8 cellular contexts compared by ENCODE assay signal in the genomic region with DNA sequence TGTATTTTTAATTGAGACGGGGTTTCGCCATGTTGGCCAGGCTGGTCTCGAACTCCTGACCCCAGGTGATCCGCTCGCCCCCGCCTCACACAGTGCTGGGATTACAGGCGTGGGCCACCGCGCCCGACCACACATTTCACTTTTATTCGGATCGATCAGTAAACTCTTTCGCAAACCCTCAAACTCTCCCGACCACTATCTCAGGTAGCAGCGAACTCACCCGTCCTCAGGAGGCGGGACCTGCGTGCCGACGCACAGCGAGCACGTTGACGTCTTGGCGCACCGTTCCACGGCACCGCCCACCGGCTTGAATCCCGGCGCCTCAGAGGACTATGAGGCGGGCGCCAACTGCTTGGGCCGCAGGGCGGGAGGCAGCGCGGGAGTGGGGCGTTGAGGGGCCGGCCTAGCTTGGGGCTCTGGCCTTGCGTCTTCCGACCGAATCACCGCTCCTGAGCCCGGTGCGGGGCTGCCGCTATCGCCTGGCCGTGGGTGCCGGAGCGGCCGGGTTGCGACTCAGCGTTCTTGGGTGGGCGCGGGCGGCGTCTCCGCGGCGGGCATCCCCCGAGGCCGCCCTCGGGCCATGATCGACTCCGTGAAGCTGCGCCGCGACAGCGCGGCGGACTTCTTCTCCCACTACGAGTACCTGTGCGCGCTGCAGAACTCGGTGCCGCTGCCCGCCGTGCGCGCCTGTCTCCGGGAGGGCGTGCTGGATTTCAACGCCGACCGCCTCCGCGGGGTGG. TPM values are rescaled to one million over a fixed set of nuclear protein-coding genes. Genes with fewer than 3 reads are reported as not detected.
DNase-seq lines count a peak whose midpoint lies in the region; ATAC-seq and TF ChIP-seq lines count a peak whose summit lies in the region.

A gene with protein sequence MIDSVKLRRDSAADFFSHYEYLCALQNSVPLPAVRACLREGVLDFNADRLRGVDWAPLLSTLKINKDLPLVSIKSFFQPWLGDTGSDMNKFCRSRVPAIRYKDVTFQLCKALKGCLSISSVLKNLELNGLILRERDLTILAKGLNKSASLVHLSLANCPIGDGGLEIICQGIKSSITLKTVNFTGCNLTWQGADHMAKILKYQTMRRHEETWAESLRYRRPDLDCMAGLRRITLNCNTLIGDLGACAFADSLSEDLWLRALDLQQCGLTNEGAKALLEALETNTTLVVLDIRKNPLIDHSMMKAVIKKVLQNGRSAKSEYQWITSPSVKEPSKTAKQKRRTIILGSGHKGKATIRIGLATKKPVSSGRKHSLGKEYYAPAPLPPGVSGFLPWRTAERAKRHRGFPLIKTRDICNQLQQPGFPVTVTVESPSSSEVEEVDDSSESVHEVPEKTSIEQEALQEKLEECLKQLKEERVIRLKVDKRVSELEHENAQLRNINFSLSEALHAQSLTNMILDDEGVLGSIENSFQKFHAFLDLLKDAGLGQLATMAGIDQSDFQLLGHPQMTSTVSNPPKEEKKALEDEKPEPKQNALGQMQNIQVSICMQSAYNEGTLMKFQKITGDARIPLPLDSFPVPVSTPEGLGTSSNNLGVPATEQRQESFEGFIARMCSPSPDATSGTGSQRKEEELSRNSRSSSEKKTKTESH (plus strand): TSS at position 305 of the 740 bp plus-strand sequence. CDS start 276 bp downstream, at position 581.

- peak; percentile 97 for ATAC-seq in GM21576 (IDR thresholded peaks at IDR 0.05; ENCODE audit: unreplicated experiment)
- peak; percentile 99 for ATAC-seq in Panc1

- H3K27ac ChIP-seq in Panc1 (ENCODE audit: low read length) (peak within 1 kb of the TSS; percentile 77), esophagus (ENCODE audit: low read depth in 2 of 2, low read length in 1 of 2) (peak within 1 kb of the TSS; percentile 76 to 83)

- no peaks in the 10 kb centered on the region for H3K9me3 Mint-ChIP-seq in IgD-negative memory B cell
- no peaks in the 10 kb centered on the region for H3K9me3 Mint-ChIP-seq in activated T-cell treated with anti-CD3 and anti-CD28 coated beads, Interleukin-2, amount 50 U/mL, for 24 hours

- no peaks in the 10 kb centered on the region for H3K27me3 ChIP-seq in Panc1 (ENCODE audit: control insufficient read depth, insufficient read depth, low read length)
- no peaks in the 10 kb centered on the region for H3K27me3 ChIP-seq in esophagus (ENCODE audit: control insufficient read depth in 1 of 2, insufficient read depth in 2 of 2, low read length in 2 of 2)
- no peaks in the 10 kb centered on the region for H3K27me3 ChIP-seq in mucosa of stomach (ENCODE audit: control insufficient read depth, insufficient read depth, low read length)

- H3K9me3 ChIP-seq in Panc1 (ENCODE audit: control insufficient read depth, insufficient read depth, low read depth, low read length) (no peaks in the 10 kb centered on the region), esophagus (ENCODE audit: control insufficient read depth in 2 of 2, insufficient read depth in 1 of 2, low read depth in 1 of 2, low read length in 1 of 2) (no peaks in the 10 kb centered on the region), mucosa of stomach (ENCODE audit: control insufficient read depth, low read length) (no peaks in the 10 kb centered on the region)

- H3K9ac ChIP-seq in mucosa of stomach (ENCODE audit: low read length), result peak within 1 kb of the TSS; percentile 84

- H3K4me1 ChIP-seq in Panc1 (ENCODE audit: control insufficient read depth, insufficient read depth, low read length), result peaks cover 2% of the 10 kb centered on the region; the same call in 1 of the 2 replicates
- H3K4me1 ChIP-seq in esophagus (ENCODE audit: control insufficient read depth in 2 of 2, insufficient read depth in 2 of 2, low read length in 1 of 2), result peaks cover 0 to 2% of the 10 kb centered on the region in 2 donors
- no peaks in the 10 kb centered on the region for H3K4me1 ChIP-seq in mucosa of stomach (ENCODE audit: control insufficient read depth, insufficient read depth, low read length)

- intact Hi-C loops in Panc1 (cut with micrococcal nuclease; ENCODE audit: unreplicated experiment), result loop anchor here (5.0 kb wide), 1 partner anchor 104 kb away; no protein-coding TSS in a partner anchor

- peaks cover 3% of the 10 kb centered on the region for H3K36me3 Mint-ChIP-seq in IgD-negative memory B cell
- H3K36me3 Mint-ChIP-seq in activated T-cell treated with anti-CD3 and anti-CD28 coated beads, Interleukin-2, amount 50 U/mL, for 24 hours (ENCODE audit: low read depth), result peaks cover 40% of the 10 kb centered on the region

- in situ Hi-C loops in Panc1 (cut with HindIII; ENCODE audit: low pct_unique_long_range_greater_than_20kb, low sequenced_read_pairs), result no loop called here

- H3K27me3 Mint-ChIP-seq in IgD-negative memory B cell, result no peaks in the 10 kb centered on the region
- H3K27me3 Mint-ChIP-seq in activated T-cell treated with anti-CD3 and anti-CD28 coated beads, Interleukin-2, amount 50 U/mL, for 24 hours, result no peaks in the 10 kb centered on the region

- H3K4me1 Mint-ChIP-seq in IgD-negative memory B cell, result peaks cover 15 to 30% (median 17%) of the 10 kb centered on the region in 3 donors
- H3K4me1 Mint-ChIP-seq in activated T-cell treated with anti-CD3 and anti-CD28 coated beads, Interleukin-2, amount 50 U/mL, for 24 hours (ENCODE audit: low read depth), result peaks cover 36% of the 10 kb centered on the region

- H3K36me3 ChIP-seq in Panc1 (ENCODE audit: control insufficient read depth, insufficient read depth, low read length) (peaks cover 3% of the 10 kb centered on the region; the same call in 1 of the 2 replicates), esophagus (ENCODE audit: control insufficient read depth in 2 of 2, insufficient read depth in 2 of 2, low read length in 1 of 2) (no peaks in the 10 kb centered on the region), mucosa of stomach (ENCODE audit: control insufficient read depth, insufficient read depth, low read length) (no peaks in the 10 kb centered on the region)

- no peak for TF ChIP-seq CTCF in Panc1 (IDR thresholded peaks at IDR 0.05)

- CTCF ChIA-PET in Panc1 (lab: Charles Lee), result no interaction called here

- no TSS peak for BruUV-seq in Panc1 (replicated peaks; lab: Mats Ljungman, UMichigan)

- POLR2A ChIA-PET in Panc1 (lab: Charles Lee), result no interaction called here

- H3K4me3 ChIP-seq in Panc1 (ENCODE audit: low read depth in 2 of 2, low read length in 2 of 2), result peak within 1 kb of the TSS; percentile 78 to 85
- H3K4me3 ChIP-seq in esophagus (ENCODE audit: low read depth in 1 of 2, low read length in 2 of 2), result peak within 1 kb of the TSS; percentile 91
- H3K4me3 ChIP-seq in mucosa of stomach (ENCODE audit: low read length), result peak within 1 kb of the TSS; percentile 69

- peak within 1 kb of the TSS in 3 of 4 donors; percentile 95 to 99 (median 97) for H3K4me3 Mint-ChIP-seq in IgD-negative memory B cell
- peak within 1 kb of the TSS; percentile 93 for H3K4me3 Mint-ChIP-seq in activated T-cell treated with anti-CD3 and anti-CD28 coated beads, Interleukin-2, amount 50 U/mL, for 24 hours

- DNase-seq in DMS53 (lab: John Stamatoyannopoulos, UW), result peak; percentile 97
- DNase-seq in Panc1 (ENCODE audit: low read depth, low spot score), result peak; percentile 22
- peak; percentile 92 for DNase-seq in activated T-cell treated with anti-CD3 and anti-CD28 coated beads, Interleukin-2, amount 50 U/mL, for 24 hours
- DNase-seq in stimulated activated CD8-positive, alpha-beta memory T cell treated with anti-CD3 and anti-CD28 coated beads, Interleukin-4, amount 100 ng/mL, for 48 hours, result peak; percentile 92

- H3K27ac Mint-ChIP-seq in IgD-negative memory B cell, result peak within 1 kb of the TSS; percentile 23 to 95 (median 77)
- peak within 1 kb of the TSS; percentile 94 for H3K27ac Mint-ChIP-seq in activated T-cell treated with anti-CD3 and anti-CD28 coated beads, Interleukin-2, amount 50 U/mL, for 24 hours

- 0% methylated on average over 84 to 86 of the region's 86 CpGs for WGBS in esophagus, 2 donors

RNA-seq across cellular contexts. Expression of the gene that starts here (rescaled TPM):
- polyA plus RNA-seq in IgD-negative memory B cell (12.3 TPM), esophagus (1 to 10 TPM; 5.2 to 5.3 TPM)
- 25.2 TPM for total RNA-seq in Panc1 (2021; ENCODE audit: unreplicated experiment)
- polyA plus RNA-seq in Panc1 (2012; ENCODE audit: insufficient read length), result 5.9 TPM

Comparison
In these comparisons a context has a peak if more than half of its experiments do, and no peak if none do; other contexts are left out.
1. Peak in every context shown above with its lines: DNase-seq, ATAC-seq, H3K4me3 ChIP-seq and H3K27ac ChIP-seq.
2. DNase-seq: peak in every context shown above with its lines; median percentile 97 in DMS53; 92 in activated T-cell treated with anti-CD3 and anti-CD28 coated beads, Interleukin-2, amount 50 U/mL, for 24 hours; 92 in stimulated activated CD8-positive, alpha-beta memory T cell treated with anti-CD3 and anti-CD28 coated beads, Interleukin-4, amount 100 ng/mL, for 48 hours; 22 in Panc1.